Comparison of ENCODE assay signal across 19 cellular contexts in the genomic region with DNA sequence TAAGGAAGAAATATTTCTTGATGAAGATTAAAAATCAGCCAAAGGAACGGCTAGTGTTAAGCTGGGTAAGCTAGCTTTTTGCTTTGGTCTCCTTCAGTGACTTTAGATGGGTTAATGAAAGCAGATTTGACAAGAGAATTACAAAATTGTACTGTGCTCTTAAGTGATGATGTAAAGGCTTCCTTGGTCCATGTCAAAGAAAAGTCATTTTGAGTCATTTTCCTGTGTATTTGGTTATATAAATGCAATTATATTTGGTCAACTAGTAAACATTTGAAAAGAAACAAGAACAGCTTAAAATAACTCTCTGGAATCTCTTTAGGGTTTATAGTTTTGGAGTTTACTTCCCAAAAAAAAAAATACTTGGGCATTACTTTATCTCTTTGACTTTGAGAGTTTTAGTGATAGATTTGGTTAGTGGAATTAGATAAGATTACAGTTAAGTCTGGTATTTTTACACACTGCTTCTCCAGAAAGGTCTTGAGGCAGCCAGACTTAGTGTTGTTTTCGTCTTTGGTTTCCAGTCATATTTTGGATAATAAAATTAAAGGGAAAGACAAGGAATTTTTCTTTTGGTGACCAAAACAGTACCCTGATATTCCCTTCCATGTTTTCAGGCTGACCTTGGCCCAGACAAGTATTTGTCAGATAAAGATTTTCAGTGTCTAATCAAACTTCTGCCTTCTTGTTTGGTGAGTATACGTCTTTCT. TPM values are rescaled to one million over a fixed set of nuclear protein-coding genes. Genes with fewer than 3 reads are reported as not detected.
DNase-seq lines count a peak whose midpoint lies in the region; ATAC-seq and TF ChIP-seq lines count a peak whose summit lies in the region.
"Had no signal": no experiment of that assay in that cellular context is flagged by ENCODE, and none has a peak within 500 bp of the region (broad histone marks: within the 10 kb centered on the region; RNA-seq: fewer than 3 reads in every experiment).

No MANE protein-coding gene starts in this region.

- H3K9me3 ChIP-seq in cardiac muscle cell (ENCODE audit: low read depth) (no peaks in the 10 kb centered on the region), testis (no peaks in the 10 kb centered on the region)
- H3K9me3 ChIP-seq: thyroid gland had no signal

- no peak for TF ChIP-seq CTCF in cardiac muscle cell (IDR thresholded peaks at IDR 0.05; ENCODE audit: low read depth, low read length)
- TF ChIP-seq CTCF in brain microvascular endothelial cell (IDR thresholded peaks at IDR 0.05; ENCODE audit: low read depth, low read length, missing control alignments): no peak
- no peak for TF ChIP-seq CTCF in testis (IDR thresholded peaks at IDR 0.05)
- no peak for TF ChIP-seq CTCF in foreskin fibroblast (IDR thresholded peaks at IDR 0.05; ENCODE audit: low read depth, low read length)

- WGBS in testis, 2 donors: 31 to 35% methylated on average over 3 of the region's 3 CpGs

- H3K4me3 ChIP-seq in cardiac muscle cell: no peak overlapping the region
- no peak overlapping the region for H3K4me3 ChIP-seq in brain microvascular endothelial cell (ENCODE audit: low read depth, low read length)
- H3K4me3 ChIP-seq in testis: no peak overlapping the region
- no peak overlapping the region for H3K4me3 ChIP-seq in foreskin fibroblast (ENCODE audit: low read depth in 1 of 2, low read length in 2 of 2)
- H3K4me3 ChIP-seq: PC-9, thyroid gland had no signal

- in situ Hi-C loops in brain microvascular endothelial cell (cut with HindIII; ENCODE audit: low pct_ligation_motif_present, low sequenced_read_pairs): no loop called here

- H3K4me1 ChIP-seq in cardiac muscle cell (ENCODE audit: low read depth) (peaks cover 33% of the 10 kb centered on the region), testis (peaks cover 27% of the 10 kb centered on the region)

- H3K27ac ChIP-seq in cardiac muscle cell (peak overlapping the region; percentile 55), brain microvascular endothelial cell (peak overlapping the region; percentile 26), layer of hippocampus (ENCODE audit: low read depth, low read length) (peak overlapping the region; percentile 71), testis (peak overlapping the region; percentile 57 to 74)
- H3K27ac ChIP-seq: 22Rv1, C4-2B, PC-9 had no signal

- no peaks in the 10 kb centered on the region for H3K27me3 ChIP-seq in cardiac muscle cell
- H3K27me3 ChIP-seq in brain microvascular endothelial cell (replicated peaks): no peaks in the 10 kb centered on the region
- H3K27me3 ChIP-seq in layer of hippocampus (ENCODE audit: control insufficient read depth, insufficient read depth, low read length): no peaks in the 10 kb centered on the region
- no peaks in the 10 kb centered on the region for H3K27me3 ChIP-seq in testis
- H3K27me3 ChIP-seq: thyroid gland had no signal

- TF ChIP-seq POLR2A in testis (IDR thresholded peaks at IDR 0.05): no peak

- peak in 1 of 2 donors; percentile 31 for DNase-seq in cardiac muscle cell (ENCODE audit: low read depth in 1 of 2, low spot score in 1 of 2)
- no peak for DNase-seq in Right ventricle myocardium inferior (ENCODE audit: missing footprints)
- no peak for DNase-seq in brain microvascular endothelial cell
- DNase-seq in testis: no peak
- DNase-seq in D341Med (ENCODE audit: low spot score): no peak
- no peak for DNase-seq in foreskin fibroblast
- DNase-seq: activated CD4-positive, alpha-beta T cell treated with anti-CD3 and anti-CD28 coated beads for 4 hours; activated naive CD4-positive, alpha-beta T cell treated with anti-CD3 and anti-CD28 coated beads for 36 hours; effector CD4-positive, alpha-beta T cell; NCI-H1417 treated with DMSO at 0.1 percent for 48 hours; NCI-H2171 treated with DMSO at 0.1 percent for 48 hours; NCI-H82; PC-9; small intestine; thyroid gland had no signal

- intact Hi-C loops in Right ventricle myocardium inferior (cut with DNase I) (no loop called here), testis (cut with DNase I; ENCODE audit: low total_unique reads) (no loop called here)

- ATAC-seq in Right ventricle myocardium inferior (no peak), GM18517 (IDR thresholded peaks at IDR 0.05; ENCODE audit: unreplicated experiment) (no peak)

- no peaks in the 10 kb centered on the region for H3K36me3 ChIP-seq in cardiac muscle cell
- peaks cover 6% of the 10 kb centered on the region for H3K36me3 ChIP-seq in brain microvascular endothelial cell (replicated peaks)
- no peaks in the 10 kb centered on the region for H3K36me3 ChIP-seq in testis (ENCODE audit: low read depth, missing control alignments)

RNA-seq across cellular contexts. Expression of gene PDHB, which starts 42.3 kb away (rescaled TPM):
- 260 and 584 TPM in 2 replicates for total RNA-seq in cardiac muscle cell
- 247 and 266 TPM in 2 replicates for polyA plus RNA-seq in cardiac muscle cell
- total RNA-seq in Right ventricle myocardium inferior: 206 TPM
- total RNA-seq in testis: 100 to 1,000 TPM in 1 of 2 donors, 10 to 100 TPM in 1; 98.0 to 126 TPM
- 94.0 TPM for polyA plus RNA-seq in testis (ENCODE audit: insufficient read depth, low read depth, low replicate concordance)

RNA-seq across cellular contexts. Expression of gene PXK, which starts 58.6 kb away (rescaled TPM):
- total RNA-seq in cardiac muscle cell (19.3 and 26.8 TPM in 2 replicates), Right ventricle myocardium inferior (13.3 TPM), testis (10 to 100 TPM; 29.3 to 31.3 TPM)
- polyA plus RNA-seq in cardiac muscle cell (18.1 and 30.7 TPM in 2 replicates), testis (ENCODE audit: insufficient read depth, low read depth, low replicate concordance) (28.8 TPM)
